ENCODE assay signal across 28 cellular contexts in genomic region chr2:237833546-237833945, GRCh38. TPM values are rescaled to one million over a fixed set of nuclear protein-coding genes. Genes with fewer than 3 reads are reported as not detected.
"Had no signal": no experiment of that assay in that cellular context is flagged by ENCODE, and none has a peak within 500 bp of the region (broad histone marks: within the 10 kb centered on the region; RNA-seq: fewer than 3 reads in every experiment).

No MANE protein-coding gene starts in this region.

- H3K27ac Mint-ChIP-seq: activated B cell treated with CpG ODN at 0.5 μM for 24 hours; activated CD4-positive, alpha-beta T cell treated with anti-CD3 and anti-CD28 coated beads for 36 hours; activated naive CD8-positive, alpha-beta T cell treated with anti-CD3 and anti-CD28 coated beads, Interleukin-2, amount 10 ng/mL, durations not matched to agents 7 days and 5 days; brain; effector memory CD8-positive, alpha-beta T cell; naive thymus-derived CD4-positive, alpha-beta T cell; neural progenitor cell; stimulated activated naive B cell treated with anti-CD40 and anti-IgM and Interleukin-4, amounts not matched to agents 10 μg/mL and 1 μg/mL and 100 μg/mL, for 72 hours; T-helper 1 cell treated with Interleukin-12 subunit alpha and Interleukin-12 subunit beta and Interleukin-4 antibody, amounts not matched to agents 30 μg/mL and 1 μg/mL, for 36 hours; type B pancreatic cell had no signal

- H2AFZ ChIP-seq: neural progenitor cell had no signal

- H3K4me1 ChIP-seq: foreskin keratinocyte, lower lobe of right lung, neural progenitor cell, vagina had no signal

- H3K36me3 ChIP-seq: lower lobe of right lung, neural progenitor cell, thoracic aorta, vagina had no signal

- H3K9me3 Mint-ChIP-seq: activated B cell treated with CpG ODN at 0.5 μM for 24 hours; activated naive CD8-positive, alpha-beta T cell treated with anti-CD3 and anti-CD28 coated beads, Interleukin-2, amount 10 ng/mL, durations not matched to agents 7 days and 5 days; brain; effector memory CD8-positive, alpha-beta T cell; neural progenitor cell; stimulated activated naive B cell treated with anti-CD40 and anti-IgM and Interleukin-4, amounts not matched to agents 10 μg/mL and 1 μg/mL and 100 μg/mL, for 72 hours; T-helper 1 cell treated with Interleukin-12 subunit alpha and Interleukin-12 subunit beta and Interleukin-4 antibody, amounts not matched to agents 30 μg/mL and 1 μg/mL, for 36 hours; type B pancreatic cell had no signal

- H3K9me3 ChIP-seq: lower lobe of right lung, thoracic aorta, vagina had no signal

- DNase-seq: activated B cell treated with CpG ODN at 0.5 μM for 24 hours; activated CD4-positive, alpha-beta T cell treated with anti-CD3 and anti-CD28 coated beads for 36 hours; activated CD4-positive, alpha-beta T cell treated with anti-CD3 and anti-CD28 coated beads, Interleukin-2, amount 50 U/mL, for 48 hours; activated naive CD4-positive, alpha-beta T cell treated with Interleukin-2 at 50 U/mL for 16 hours; activated naive CD8-positive, alpha-beta T cell treated with anti-CD3 and anti-CD28 coated beads, Interleukin-2, amount 10 ng/mL, durations not matched to agents 7 days and 5 days; activated T-cell treated with anti-CD3 and anti-CD28 coated beads, Interleukin-2, amount 50 U/mL, for 48 hours; anterior cingulate cortex; caudate nucleus; dorsolateral prefrontal cortex; effector memory CD8-positive, alpha-beta T cell; foreskin keratinocyte; lower lobe of right lung; naive thymus-derived CD4-positive, alpha-beta T cell; posterior cingulate gyrus; stimulated activated CD4-positive, alpha-beta T cell treated with anti-CD3 and anti-CD28 coated beads, Interleukin-2, amount 100 ng/mL, for 48 hours; stimulated activated CD8-positive, alpha-beta memory T cell treated with anti-CD3 and anti-CD28 coated beads, Interleukin-4, amount 100 ng/mL, for 48 hours; stimulated activated naive B cell treated with anti-CD40 and anti-IgM and Interleukin-4, amounts not matched to agents 10 μg/mL and 1 μg/mL and 100 μg/mL, for 72 hours; T1000 had no signal

- H3K27me3 Mint-ChIP-seq: activated B cell treated with CpG ODN at 0.5 μM for 24 hours; activated CD4-positive, alpha-beta T cell treated with anti-CD3 and anti-CD28 coated beads for 36 hours; brain; effector memory CD8-positive, alpha-beta T cell; stimulated activated naive B cell treated with anti-CD40 and anti-IgM and Interleukin-4, amounts not matched to agents 10 μg/mL and 1 μg/mL and 100 μg/mL, for 72 hours had no signal

- H3K9ac ChIP-seq: neural progenitor cell had no signal

- H3K4me2 ChIP-seq: neural progenitor cell had no signal

- H3K4me3 Mint-ChIP-seq: activated B cell treated with CpG ODN at 0.5 μM for 24 hours; activated CD4-positive, alpha-beta T cell treated with anti-CD3 and anti-CD28 coated beads for 36 hours; activated naive CD8-positive, alpha-beta T cell treated with anti-CD3 and anti-CD28 coated beads, Interleukin-2, amount 10 ng/mL, durations not matched to agents 7 days and 5 days; brain; effector memory CD8-positive, alpha-beta T cell; naive thymus-derived CD4-positive, alpha-beta T cell; neural progenitor cell; stimulated activated naive B cell treated with anti-CD40 and anti-IgM and Interleukin-4, amounts not matched to agents 10 μg/mL and 1 μg/mL and 100 μg/mL, for 72 hours; T-helper 1 cell treated with Interleukin-12 subunit alpha and Interleukin-12 subunit beta and Interleukin-4 antibody, amounts not matched to agents 30 μg/mL and 1 μg/mL, for 36 hours; type B pancreatic cell had no signal

- H3K4me3 ChIP-seq: dorsolateral prefrontal cortex, lower lobe of right lung, neural progenitor cell, thoracic aorta, vagina had no signal

- H3K36me3 Mint-ChIP-seq: brain, neural progenitor cell, type B pancreatic cell had no signal

- H3K27me3 ChIP-seq: dorsolateral prefrontal cortex, neural progenitor cell, vagina had no signal

- H3K4me1 Mint-ChIP-seq: activated B cell treated with CpG ODN at 0.5 μM for 24 hours; brain; neural progenitor cell; stimulated activated naive B cell treated with anti-CD40 and anti-IgM and Interleukin-4, amounts not matched to agents 10 μg/mL and 1 μg/mL and 100 μg/mL, for 72 hours had no signal

- ATAC-seq: activated CD4-positive, alpha-beta T cell treated with anti-CD3 and anti-CD28 coated beads for 36 hours; effector memory CD8-positive, alpha-beta T cell; esophagus mucosa; foreskin keratinocyte; left lobe of liver; lower lobe of right lung; naive thymus-derived CD4-positive, alpha-beta T cell; sciatic nerve; stimulated activated naive B cell treated with anti-CD40 and anti-IgM and Interleukin-4, amounts not matched to agents 10 μg/mL and 1 μg/mL and 100 μg/mL, for 72 hours had no signal

- H3K27ac ChIP-seq: dorsolateral prefrontal cortex, foreskin keratinocyte, lower lobe of right lung, neural progenitor cell, thoracic aorta, vagina had no signal

RNA-seq across cellular contexts. Expression of gene RAMP1, which starts 25.9 kb away (rescaled TPM):
- total RNA-seq: endothelial cell of umbilical vein had no signal
